8 cellular contexts compared by ENCODE assay signal in genomic region chr4:7124643-7125442, GRCh38. TPM values are rescaled to one million over a fixed set of nuclear protein-coding genes. Genes with fewer than 3 reads are reported as not detected.
DNase-seq lines count a peak whose midpoint lies in the region; ATAC-seq and TF ChIP-seq lines count a peak whose summit lies in the region.

No MANE protein-coding gene starts in this region.

- H3K9me3 Mint-ChIP-seq in CD4-positive, alpha-beta T cell: no peaks in the 10 kb centered on the region

- H3K79me2 ChIP-seq in mammary epithelial cell (ENCODE audit: insufficient read depth, low read length): no peaks in the 10 kb centered on the region

- no peak overlapping the region for H2AFZ ChIP-seq in mammary epithelial cell (ENCODE audit: low read depth, low read length)

- CTCF ChIA-PET in mammary epithelial cell (lab: Charles Lee; ENCODE audit: low non-redundant PET): no interaction called here
- CTCF ChIA-PET in CD4-positive, alpha-beta T cell (lab: Charles Lee): no interaction called here

- no peak overlapping the region for H3K9ac ChIP-seq in mammary epithelial cell (ENCODE audit: insufficient read depth, low read length)

- WGBS in mammary epithelial cell (ENCODE audit: low coverage, missing lambda C conversion rate): 74% methylated on average over 21 of the region's 22 CpGs

- peak in 1 of 2 donors; percentile 26 for ATAC-seq in lower lobe of right lung
- ATAC-seq in CD4-positive, alpha-beta T cell (ENCODE audit: poor library complexity): no peak

- no peaks in the 10 kb centered on the region for H4K20me1 ChIP-seq in mammary epithelial cell (ENCODE audit: insufficient read depth, low read length)

- no peak overlapping the region for H3K4me3 ChIP-seq in mammary epithelial cell (replicated peaks in 1 of 3; ENCODE audit: insufficient read depth in 1 of 3, low read depth in 2 of 3, low read length in 3 of 3)
- no peak overlapping the region for H3K4me3 ChIP-seq in lower lobe of right lung

- intact Hi-C loops in mammary epithelial cell (cut with micrococcal nuclease) (no loop called here), lower lobe of right lung (cut with DNase I) (no loop called here)
- intact Hi-C loops in CD4-positive, alpha-beta T cell (cut with DNase I, micrococcal nuclease): no loop called here

- H3K36me3 ChIP-seq in mammary epithelial cell (ENCODE audit: insufficient read depth, low read length): no peaks in the 10 kb centered on the region
- no peaks in the 10 kb centered on the region for H3K36me3 ChIP-seq in lower lobe of right lung

- in situ Hi-C loops in mammary epithelial cell (cut with MboI; ENCODE audit: low sequenced_read_pairs in 2 of 2): no loop called here

- dilution Hi-C loops in mammary epithelial cell (cut with HindIII; ENCODE audit: low sequenced_read_pairs): no loop called here

- no peak overlapping the region for H3K4me3 Mint-ChIP-seq in CD4-positive, alpha-beta T cell

- DNase-seq in AG08395 (ENCODE audit: low spot score): peak; percentile 92
- peak; percentile 64 for DNase-seq in MV-4-11 (lab: John Stamatoyannopoulos, UW)
- peak; percentile 23 for DNase-seq in mammary epithelial cell
- DNase-seq in lower lobe of right lung: no peak
- no peak for DNase-seq in CD4-positive, alpha-beta T cell
- no peak for DNase-seq in NCI-H187 treated with DMSO at 0.1 percent for 48 hours (lab: John Stamatoyannopoulos, UW)
- DNase-seq in GM19238 (ENCODE audit: insufficient read length, low spot score): no peak
- DNase-seq in activated CD8-positive, alpha-beta memory T cell treated with anti-CD3 and anti-CD28 coated beads, Interleukin-2, amount 50 U/mL, for 4 hours: no peak

- POLR2A ChIA-PET in CD4-positive, alpha-beta T cell (lab: Charles Lee): no interaction called here

- H3K4me2 ChIP-seq in mammary epithelial cell (ENCODE audit: insufficient read depth, low read depth, low read length): no peak overlapping the region

- TSS peak; percentile 82 for BruUV-seq in mammary epithelial cell (replicated peaks; lab: Mats Ljungman, UMichigan)

- H3K27ac ChIP-seq in mammary epithelial cell (ENCODE audit: insufficient read depth, low read depth, low read length) (no peak overlapping the region), lower lobe of right lung (peak overlapping the region; percentile 42)
- no peak overlapping the region for H3K27ac ChIP-seq in CD4-positive, alpha-beta T cell (ENCODE audit: low read depth, low read length)

- no peaks in the 10 kb centered on the region for H3K4me1 Mint-ChIP-seq in CD4-positive, alpha-beta T cell (ENCODE audit: low read depth)

- H3K9me3 ChIP-seq in mammary epithelial cell (replicated peaks; ENCODE audit: insufficient read depth, low read length): no peaks in the 10 kb centered on the region
- H3K9me3 ChIP-seq in lower lobe of right lung: no peaks in the 10 kb centered on the region
- no peaks in the 10 kb centered on the region for H3K9me3 ChIP-seq in CD4-positive, alpha-beta T cell (ENCODE audit: control insufficient read depth, low read length)

- H3K27me3 ChIP-seq in mammary epithelial cell (ENCODE audit: insufficient read depth, low read length) (no peaks in the 10 kb centered on the region), lower lobe of right lung (ENCODE audit: low read depth) (no peaks in the 10 kb centered on the region)
- no peaks in the 10 kb centered on the region for H3K27me3 ChIP-seq in CD4-positive, alpha-beta T cell (ENCODE audit: control insufficient read depth, insufficient read depth, low read length)

- no peaks in the 10 kb centered on the region for H3K36me3 Mint-ChIP-seq in CD4-positive, alpha-beta T cell (ENCODE audit: low read depth)

- peak in 1 of 2 donors; percentile 3 for TF ChIP-seq CTCF in mammary epithelial cell (conservative IDR thresholded peaks at IDR 0.05 in 1 of 2, IDR thresholded peaks at IDR 0.05 in 1 of 2; ENCODE audit: extremely low read depth in 1 of 2, insufficient read depth in 1 of 2, low read depth in 1 of 2, low read length in 2 of 2)
- no peak for TF ChIP-seq CTCF in lower lobe of right lung (IDR thresholded peaks at IDR 0.05)
- no peak for TF ChIP-seq CTCF in CD4-positive, alpha-beta T cell (IDR thresholded peaks at IDR 0.05)

- H3K4me1 ChIP-seq in mammary epithelial cell (ENCODE audit: insufficient read depth, low read length): no peaks in the 10 kb centered on the region
- no peaks in the 10 kb centered on the region for H3K4me1 ChIP-seq in lower lobe of right lung

- H3K27me3 Mint-ChIP-seq in CD4-positive, alpha-beta T cell: peaks cover 9% of the 10 kb centered on the region

- no peak overlapping the region for H3K27ac Mint-ChIP-seq in CD4-positive, alpha-beta T cell

RNA-seq across cellular contexts. Expression of gene GRPEL1, which starts 57.0 kb away (rescaled TPM):
- total RNA-seq in mammary epithelial cell (10 to 100 TPM; 18.5 to 66.1 TPM), lower lobe of right lung (25.7 TPM)
- 60.2 TPM for polyA plus RNA-seq in mammary epithelial cell
- 77.2 TPM for polyA minus RNA-seq in mammary epithelial cell
- total RNA-seq in CD4-positive, alpha-beta T cell: 10 to 100 TPM; 55.6 to 58.6 TPM

Comparison
In these comparisons a context has a peak if more than half of its experiments do, and no peak if none do; other contexts are left out.
1. DNase-seq: peak in AG08395 (single experiment), MV-4-11 (single experiment) and mammary epithelial cell (single experiment); none in lower lobe of right lung (single experiment), CD4-positive, alpha-beta T cell (0 of 10), NCI-H187 treated with DMSO at 0.1 percent for 48 hours (single experiment), GM19238 (single experiment) and activated CD8-positive, alpha-beta memory T cell treated with anti-CD3 and anti-CD28 coated beads, Interleukin-2, amount 50 U/mL, for 4 hours (single experiment).